ENCODE assay signal across 8 cellular contexts in the genomic region with DNA sequence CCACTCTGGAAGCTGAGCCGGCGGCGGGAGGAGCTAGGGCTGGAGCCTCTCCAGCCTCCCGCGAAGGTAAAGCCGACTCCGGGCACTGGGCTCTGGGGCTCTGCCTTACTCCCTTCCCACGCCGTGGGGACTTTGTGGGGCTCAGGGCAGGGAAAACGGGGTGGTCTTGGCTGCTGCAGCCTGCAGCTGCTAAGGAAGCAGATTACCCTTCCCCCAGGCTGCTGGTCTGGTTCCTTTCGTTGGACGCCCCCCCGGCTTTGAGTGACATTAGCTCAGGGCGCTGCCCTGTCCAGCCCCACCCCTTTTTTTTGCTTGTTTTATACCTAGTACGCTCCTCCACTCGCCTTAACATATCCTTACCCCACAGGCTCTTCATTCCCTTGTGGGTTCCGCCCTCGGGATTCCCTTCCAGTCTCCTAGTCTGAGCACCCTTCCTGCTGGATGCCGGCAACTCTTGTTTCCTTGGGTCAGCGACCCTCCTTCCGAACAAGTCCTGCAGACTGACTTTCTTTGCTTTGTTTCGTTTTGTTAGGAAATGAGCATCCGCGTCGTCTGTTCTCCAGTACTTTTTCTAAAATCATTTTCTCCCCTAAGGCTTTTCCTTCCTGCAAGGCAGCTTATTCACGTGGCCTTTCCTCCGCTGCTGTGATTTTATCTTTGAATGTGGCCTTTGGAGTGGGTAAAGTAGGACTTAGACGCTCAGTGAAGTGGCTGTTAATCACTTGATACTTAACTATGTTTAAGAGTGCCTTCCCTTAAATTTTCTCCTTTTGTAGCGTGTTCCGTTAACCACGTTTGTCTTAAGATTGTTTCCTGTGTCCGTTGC. TPM values are rescaled to one million over a fixed set of nuclear protein-coding genes. Genes with fewer than 3 reads are reported as not detected.
DNase-seq lines count a peak whose midpoint lies in the region; ATAC-seq and TF ChIP-seq lines count a peak whose summit lies in the region.

No MANE protein-coding gene starts in this region.

- peak overlapping the region; percentile 86 to 96 (median 91) for H3K27ac ChIP-seq in tibial nerve

- peak overlapping the region; percentile 91 for H3K4me3 ChIP-seq in fibroblast of pulmonary artery (replicated peaks; ENCODE audit: low read depth, low read length)
- H3K4me3 ChIP-seq in tibial nerve: peak overlapping the region; percentile 81 to 100 (median 95)

- H3K27me3 ChIP-seq in tibial nerve: no peaks in the 10 kb centered on the region

- no peaks in the 10 kb centered on the region for H3K9me3 Mint-ChIP-seq in nephron progenitor cell

- no peak for TF ChIP-seq EP300 in tibial nerve (IDR thresholded peaks at IDR 0.05)

- peaks cover 13% of the 10 kb centered on the region for H3K36me3 Mint-ChIP-seq in nephron progenitor cell (ENCODE audit: low read depth)

- peak; percentile 64 for ATAC-seq in HG03354 (IDR thresholded peaks at IDR 0.05; ENCODE audit: poor library complexity, severe bottlenecking, unreplicated experiment)

- TF ChIP-seq CTCF in fibroblast of pulmonary artery (IDR thresholded peaks at IDR 0.05; ENCODE audit: low read length, missing control alignments) (no peak), nephron progenitor cell (IDR thresholded peaks at IDR 0.05) (no peak), tibial nerve (IDR thresholded peaks at IDR 0.05) (no peak)

- peaks cover 34% of the 10 kb centered on the region for H3K4me1 Mint-ChIP-seq in nephron progenitor cell

- peaks cover 10% of the 10 kb centered on the region for H3K27me3 Mint-ChIP-seq in nephron progenitor cell (ENCODE audit: low read depth, poor library complexity)

- H3K27ac Mint-ChIP-seq in nephron progenitor cell: peak overlapping the region; percentile 98

- peak overlapping the region; percentile 100 for H3K4me3 Mint-ChIP-seq in nephron progenitor cell

- WGBS in tibial nerve, 2 donors: 0 to 1% methylated on average over 25 to 32 of the region's 32 CpGs

- DNase-seq in CMK (ENCODE audit: low read depth) (peak; percentile 26), GM19238 (ENCODE audit: insufficient read length, low spot score) (peak; percentile 12), NCI-H524 (lab: John Stamatoyannopoulos, UW) (peak; percentile 39 to 60), activated T-cell treated with anti-CD3 and anti-CD28 coated beads for 4 hours (peak; percentile 22), fibroblast of pulmonary artery (ENCODE audit: low read depth) (peak; percentile 81), nephron progenitor cell (no peak), tibial nerve (ENCODE audit: low spot score in 2 of 2) (peak; percentile 17 to 33)

- peaks cover 0 to 50% (median 14%) of the 10 kb centered on the region in 4 donors for H3K4me1 ChIP-seq in tibial nerve

- TF ChIP-seq POLR2A in tibial nerve (IDR thresholded peaks at IDR 0.05): no peak

- no peaks in the 10 kb centered on the region for H3K9me3 ChIP-seq in tibial nerve

- peaks cover 0 to 18% (median 0%) of the 10 kb centered on the region in 3 donors for H3K36me3 ChIP-seq in tibial nerve

RNA-seq across cellular contexts. Expression of a gene that starts 0.6 kb away (rescaled TPM):
- 10 to 100 TPM; 43.3 to 62.8 (median 56.0) TPM for total RNA-seq in tibial nerve
